ENCODE assay signal across 17 cellular contexts in the genomic region with DNA sequence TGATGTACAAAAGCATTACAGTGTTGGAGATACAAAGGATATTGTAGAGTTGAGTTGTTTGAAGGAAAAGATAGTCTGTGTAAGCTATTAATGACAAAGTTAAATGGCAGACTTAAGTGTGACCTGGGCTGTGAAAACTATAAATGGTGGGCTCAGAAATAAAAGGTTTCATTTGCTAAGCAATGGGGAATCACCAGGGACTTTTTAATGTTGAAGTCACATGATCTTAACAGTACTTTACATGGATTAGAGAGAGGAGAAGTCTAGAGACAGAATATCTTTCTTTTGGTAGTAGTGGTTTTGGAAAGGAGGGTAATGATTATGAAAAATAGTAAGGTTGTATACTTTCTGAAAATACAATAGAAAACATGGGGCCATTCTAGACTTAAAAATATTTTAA.
DNase-seq lines count a peak whose midpoint lies in the region; ATAC-seq and TF ChIP-seq lines count a peak whose summit lies in the region.
"Had no signal": no experiment of that assay in that cellular context is flagged by ENCODE, and none has a peak within 500 bp of the region (broad histone marks: within the 10 kb centered on the region; RNA-seq: fewer than 3 reads in every experiment).

No MANE protein-coding gene starts in this region.

- H2AFZ ChIP-seq in smooth muscle cell (ENCODE audit: low read depth): no peak overlapping the region

- ATAC-seq in GM19372 (IDR thresholded peaks at IDR 0.05; ENCODE audit: low read depth, unreplicated experiment) (peak; percentile 49), left cardiac atrium (no peak), HG03442 (IDR thresholded peaks at IDR 0.05; ENCODE audit: unreplicated experiment) (no peak)
- ATAC-seq: A549 had no signal

- no peaks in the 10 kb centered on the region for H3K4me1 ChIP-seq in smooth muscle cell (ENCODE audit: low read depth)
- H3K4me1 ChIP-seq: A549, breast epithelium had no signal

- no peak for TF ChIP-seq CTCF in smooth muscle cell (IDR thresholded peaks at IDR 0.05; ENCODE audit: borderline replicate concordance, insufficient read depth, poor library complexity, severe bottlenecking)

- intact Hi-C loops in activated CD4-positive, alpha-beta memory T cell treated with anti-CD3 and anti-CD28 coated beads for 36 hours (cut with micrococcal nuclease): loop anchor here (2.0 to 10.0 kb wide), 2 partner anchors 26 to 646 kb away; no protein-coding TSS in a partner anchor
- intact Hi-C loops in activated T-helper 2 cell treated with anti-CD3 and anti-CD28 coated beads, Interferon-gamma antibody, Interleukin-2, Interleukin-4, amounts not matched to agents 10 μg/mL and 5 μg/mL and 100 μg/mL, durations not matched to agents 14 hours and 24 hours and 36 hours (cut with micrococcal nuclease): no loop called here
- intact Hi-C loops in left cardiac atrium (cut with DNase I): loop anchor here in 1 of 2 donors (10.0 kb wide), 2 partner anchors 66 to 126 kb away; partner anchors contain the start of gene SCAF8

- peaks cover 5% of the 10 kb centered on the region for H3K36me3 ChIP-seq in smooth muscle cell (ENCODE audit: low read depth)
- H3K36me3 ChIP-seq: breast epithelium had no signal

- no peaks in the 10 kb centered on the region for H3K9me3 ChIP-seq in smooth muscle cell (replicated peaks; ENCODE audit: low read depth)
- H3K9me3 ChIP-seq: A549, breast epithelium had no signal

- no peak overlapping the region for H3K4me3 Mint-ChIP-seq in activated CD4-positive, alpha-beta memory T cell treated with anti-CD3 and anti-CD28 coated beads for 36 hours
- no peak overlapping the region for H3K4me3 Mint-ChIP-seq in activated CD4-positive, alpha-beta memory T cell treated with anti-CD3 and anti-CD28 coated beads, Interleukin-2, amount 10 ng/mL, durations not matched to agents 7 days and 5 days
- no peak overlapping the region for H3K4me3 Mint-ChIP-seq in activated T-helper 2 cell treated with anti-CD3 and anti-CD28 coated beads, Interferon-gamma antibody, Interleukin-2, Interleukin-4, amounts not matched to agents 10 μg/mL and 5 μg/mL and 100 μg/mL, durations not matched to agents 14 hours and 24 hours and 36 hours (ENCODE audit: low read depth)

- H3K4me2 ChIP-seq in smooth muscle cell: no peak overlapping the region
- H3K4me2 ChIP-seq: A549 had no signal

- H3K27me3 Mint-ChIP-seq in activated CD4-positive, alpha-beta memory T cell treated with anti-CD3 and anti-CD28 coated beads for 36 hours: no peaks in the 10 kb centered on the region
- no peaks in the 10 kb centered on the region for H3K27me3 Mint-ChIP-seq in activated CD4-positive, alpha-beta memory T cell treated with anti-CD3 and anti-CD28 coated beads, Interleukin-2, amount 10 ng/mL, durations not matched to agents 7 days and 5 days
- no peaks in the 10 kb centered on the region for H3K27me3 Mint-ChIP-seq in activated T-helper 2 cell treated with anti-CD3 and anti-CD28 coated beads, Interferon-gamma antibody, Interleukin-2, Interleukin-4, amounts not matched to agents 10 μg/mL and 5 μg/mL and 100 μg/mL, durations not matched to agents 14 hours and 24 hours and 36 hours (ENCODE audit: low read depth)

- H3K4me1 Mint-ChIP-seq in activated CD4-positive, alpha-beta memory T cell treated with anti-CD3 and anti-CD28 coated beads for 36 hours (ENCODE audit: low read depth): peaks cover 20% of the 10 kb centered on the region
- H3K4me1 Mint-ChIP-seq in activated CD4-positive, alpha-beta memory T cell treated with anti-CD3 and anti-CD28 coated beads, Interleukin-2, amount 10 ng/mL, durations not matched to agents 7 days and 5 days: peaks cover 10% of the 10 kb centered on the region
- H3K4me1 Mint-ChIP-seq in activated T-helper 2 cell treated with anti-CD3 and anti-CD28 coated beads, Interferon-gamma antibody, Interleukin-2, Interleukin-4, amounts not matched to agents 10 μg/mL and 5 μg/mL and 100 μg/mL, durations not matched to agents 14 hours and 24 hours and 36 hours (ENCODE audit: low read depth): peaks cover 12% of the 10 kb centered on the region

- no peaks in the 10 kb centered on the region for H3K9me3 Mint-ChIP-seq in activated CD4-positive, alpha-beta memory T cell treated with anti-CD3 and anti-CD28 coated beads for 36 hours
- no peaks in the 10 kb centered on the region for H3K9me3 Mint-ChIP-seq in activated CD4-positive, alpha-beta memory T cell treated with anti-CD3 and anti-CD28 coated beads, Interleukin-2, amount 10 ng/mL, durations not matched to agents 7 days and 5 days
- H3K9me3 Mint-ChIP-seq in activated T-helper 2 cell treated with anti-CD3 and anti-CD28 coated beads, Interferon-gamma antibody, Interleukin-2, Interleukin-4, amounts not matched to agents 10 μg/mL and 5 μg/mL and 100 μg/mL, durations not matched to agents 14 hours and 24 hours and 36 hours: no peaks in the 10 kb centered on the region
- H3K9me3 Mint-ChIP-seq: activated naive CD4-positive, alpha-beta T cell treated with anti-CD3 and anti-CD28 coated beads, Interleukin-2, amount 50 U/mL, for 72 hours had no signal

- H3K27ac ChIP-seq in smooth muscle cell (ENCODE audit: low read depth): peak overlapping the region; percentile 2
- H3K27ac ChIP-seq: A549, breast epithelium had no signal

- H3K9ac ChIP-seq in smooth muscle cell (ENCODE audit: low read depth): no peak overlapping the region

- peaks cover 15% of the 10 kb centered on the region for H3K36me3 Mint-ChIP-seq in activated CD4-positive, alpha-beta memory T cell treated with anti-CD3 and anti-CD28 coated beads for 36 hours
- H3K36me3 Mint-ChIP-seq in activated CD4-positive, alpha-beta memory T cell treated with anti-CD3 and anti-CD28 coated beads, Interleukin-2, amount 10 ng/mL, durations not matched to agents 7 days and 5 days (ENCODE audit: low read depth): peaks cover 39% of the 10 kb centered on the region
- peaks cover 51% of the 10 kb centered on the region for H3K36me3 Mint-ChIP-seq in activated T-helper 2 cell treated with anti-CD3 and anti-CD28 coated beads, Interferon-gamma antibody, Interleukin-2, Interleukin-4, amounts not matched to agents 10 μg/mL and 5 μg/mL and 100 μg/mL, durations not matched to agents 14 hours and 24 hours and 36 hours (ENCODE audit: low read depth)

- no peaks in the 10 kb centered on the region for H3K27me3 ChIP-seq in smooth muscle cell (ENCODE audit: low read depth)
- H3K27me3 ChIP-seq: breast epithelium had no signal

- H3K4me3 ChIP-seq in smooth muscle cell: no peak overlapping the region
- H3K4me3 ChIP-seq: A549, breast epithelium had no signal

- H3K79me2 ChIP-seq in smooth muscle cell (ENCODE audit: low read depth): peaks cover 61% of the 10 kb centered on the region

- CTCF ChIA-PET in activated CD4-positive, alpha-beta memory T cell treated with anti-CD3 and anti-CD28 coated beads for 36 hours (lab: Charles Lee): interaction anchor here (1.7 kb wide), 1 partner anchor 125 kb away, joined by 12 read pairs; no protein-coding TSS in a partner anchor
- CTCF ChIA-PET in activated CD4-positive, alpha-beta memory T cell treated with anti-CD3 and anti-CD28 coated beads, Interleukin-2, amount 10 ng/mL, durations not matched to agents 7 days and 5 days (lab: Charles Lee): no interaction called here

- DNase-seq in activated CD4-positive, alpha-beta memory T cell treated with anti-CD3 and anti-CD28 coated beads for 36 hours: no peak
- no peak for DNase-seq in activated CD4-positive, alpha-beta memory T cell treated with anti-CD3 and anti-CD28 coated beads, Interleukin-2, amount 10 ng/mL, durations not matched to agents 7 days and 5 days
- no peak for DNase-seq in activated T-helper 2 cell treated with anti-CD3 and anti-CD28 coated beads, Interferon-gamma antibody, Interleukin-2, Interleukin-4, amounts not matched to agents 10 μg/mL and 5 μg/mL and 100 μg/mL, durations not matched to agents 14 hours and 24 hours and 36 hours (ENCODE audit: low spot score)
- DNase-seq in smooth muscle cell (lab: John Stamatoyannopoulos, UW; ENCODE audit: unreplicated experiment) (no peak), left cardiac atrium (no peak), NCI-H2081 treated with DMSO at 0.1 percent for 48 hours (lab: John Stamatoyannopoulos, UW) (no peak)
- DNase-seq: activated CD8-positive, alpha-beta memory T cell treated with anti-CD3 and anti-CD28 coated beads for 24 hours; effector CD4-positive, alpha-beta T cell; hypothalamus; IMR-90; NCI-H1092; SHP77 treated with DMSO at 0.1 percent for 48 hours had no signal

- H3F3A ChIP-seq in smooth muscle cell (ENCODE audit: low read depth): no peaks in the 10 kb centered on the region

- H4K20me1 ChIP-seq in smooth muscle cell (ENCODE audit: low read depth): peaks cover 61% of the 10 kb centered on the region

- H3K27ac Mint-ChIP-seq in activated CD4-positive, alpha-beta memory T cell treated with anti-CD3 and anti-CD28 coated beads for 36 hours: peak overlapping the region; percentile 35
- no peak overlapping the region for H3K27ac Mint-ChIP-seq in activated CD4-positive, alpha-beta memory T cell treated with anti-CD3 and anti-CD28 coated beads, Interleukin-2, amount 10 ng/mL, durations not matched to agents 7 days and 5 days
- H3K27ac Mint-ChIP-seq in activated T-helper 2 cell treated with anti-CD3 and anti-CD28 coated beads, Interferon-gamma antibody, Interleukin-2, Interleukin-4, amounts not matched to agents 10 μg/mL and 5 μg/mL and 100 μg/mL, durations not matched to agents 14 hours and 24 hours and 36 hours: peak overlapping the region; percentile 10

- POLR2A ChIA-PET in activated CD4-positive, alpha-beta memory T cell treated with anti-CD3 and anti-CD28 coated beads for 36 hours (lab: Charles Lee): no interaction called here
- POLR2A ChIA-PET in activated CD4-positive, alpha-beta memory T cell treated with anti-CD3 and anti-CD28 coated beads, Interleukin-2, amount 10 ng/mL, durations not matched to agents 7 days and 5 days (lab: Charles Lee): no interaction called here
